12 cellular contexts compared by ENCODE assay signal in genomic region chr9:69317894-69318293, GRCh38. TPM values are rescaled to one million over a fixed set of nuclear protein-coding genes. Genes with fewer than 3 reads are reported as not detected.
DNase-seq lines count a peak whose midpoint lies in the region; ATAC-seq and TF ChIP-seq lines count a peak whose summit lies in the region.
"Had no signal": no experiment of that assay in that cellular context is flagged by ENCODE, and none has a peak within 500 bp of the region (broad histone marks: within the 10 kb centered on the region; RNA-seq: fewer than 3 reads in every experiment).

No MANE protein-coding gene starts in this region.

- POLR2A ChIA-PET in activated CD4-positive, alpha-beta T cell treated with anti-CD3 and anti-CD28 coated beads for 36 hours (lab: Charles Lee): interaction anchor here (0.5 kb wide), 1 partner anchor 149 kb away, joined by 3 read pairs; no protein-coding TSS in a partner anchor

- H3K27ac Mint-ChIP-seq in activated CD4-positive, alpha-beta T cell treated with anti-CD3 and anti-CD28 coated beads for 36 hours: no peak overlapping the region

- ATAC-seq in activated CD4-positive, alpha-beta T cell treated with anti-CD3 and anti-CD28 coated beads for 36 hours: peak; percentile 97
- ATAC-seq in GM21515 (IDR thresholded peaks at IDR 0.05; ENCODE audit: unreplicated experiment) (peak; percentile 56), HG03135 (IDR thresholded peaks at IDR 0.05; ENCODE audit: unreplicated experiment) (peak; percentile 77)
- ATAC-seq: left lobe of liver had no signal

- H3K27ac ChIP-seq in thyroid gland: no peak overlapping the region
- H3K27ac ChIP-seq in right atrium auricular region: no peak overlapping the region
- H3K27ac ChIP-seq in esophagus muscularis mucosa (replicated peaks in 1 of 4): no peak overlapping the region
- H3K27ac ChIP-seq: SK-N-MC, tibial artery had no signal

- H3K9me3 ChIP-seq in thyroid gland: no peaks in the 10 kb centered on the region
- no peaks in the 10 kb centered on the region for H3K9me3 ChIP-seq in right atrium auricular region
- no peaks in the 10 kb centered on the region for H3K9me3 ChIP-seq in esophagus muscularis mucosa
- H3K9me3 ChIP-seq: tibial artery had no signal

- no peak for TF ChIP-seq POLR2A in thyroid gland (IDR thresholded peaks at IDR 0.05)
- no peak for TF ChIP-seq POLR2A in esophagus muscularis mucosa (IDR thresholded peaks at IDR 0.05; ENCODE audit: low read depth)

- TF ChIP-seq EP300 in esophagus muscularis mucosa (IDR thresholded peaks at IDR 0.05): no peak

- H3K27me3 Mint-ChIP-seq in activated CD4-positive, alpha-beta T cell treated with anti-CD3 and anti-CD28 coated beads for 36 hours: peaks cover 19% of the 10 kb centered on the region

- TF ChIP-seq CTCF in thyroid gland (IDR thresholded peaks at IDR 0.05) (no peak), right atrium auricular region (IDR thresholded peaks at IDR 0.05) (no peak), esophagus muscularis mucosa (IDR thresholded peaks at IDR 0.05) (no peak)

- H3K4me1 Mint-ChIP-seq in activated CD4-positive, alpha-beta T cell treated with anti-CD3 and anti-CD28 coated beads for 36 hours: peaks cover 10% of the 10 kb centered on the region

- H3K9me3 Mint-ChIP-seq in activated CD4-positive, alpha-beta T cell treated with anti-CD3 and anti-CD28 coated beads for 36 hours (ENCODE audit: low read depth): peaks cover 6% of the 10 kb centered on the region

- peaks cover 1% of the 10 kb centered on the region for H3K36me3 Mint-ChIP-seq in activated CD4-positive, alpha-beta T cell treated with anti-CD3 and anti-CD28 coated beads for 36 hours (ENCODE audit: low read depth)

- peaks cover 5 to 6% of the 10 kb centered on the region in 2 donors for H3K4me1 ChIP-seq in thyroid gland
- no peaks in the 10 kb centered on the region for H3K4me1 ChIP-seq in right atrium auricular region
- H3K4me1 ChIP-seq in esophagus muscularis mucosa: peaks cover 0 to 9% (median 4%) of the 10 kb centered on the region in 4 donors
- H3K4me1 ChIP-seq: tibial artery had no signal

- intact Hi-C loops in activated CD4-positive, alpha-beta T cell treated with anti-CD3 and anti-CD28 coated beads for 36 hours (cut with DNase I, micrococcal nuclease): loop anchor here in 1 of 2 experiments (1.0 kb wide), 1 partner anchor 39 kb away; no protein-coding TSS in a partner anchor
- intact Hi-C loops in thyroid gland (cut with DNase I) (no loop called here), esophagus muscularis mucosa (cut with DNase I) (loop anchor here (10.0 kb wide), 2 partner anchors 103 to 273 kb away; no protein-coding TSS in a partner anchor)

- H3K27me3 ChIP-seq in thyroid gland: no peaks in the 10 kb centered on the region
- no peaks in the 10 kb centered on the region for H3K27me3 ChIP-seq in right atrium auricular region
- no peaks in the 10 kb centered on the region for H3K27me3 ChIP-seq in esophagus muscularis mucosa
- H3K27me3 ChIP-seq: tibial artery had no signal

- H3K36me3 ChIP-seq in thyroid gland: no peaks in the 10 kb centered on the region
- no peaks in the 10 kb centered on the region for H3K36me3 ChIP-seq in right atrium auricular region
- H3K36me3 ChIP-seq in esophagus muscularis mucosa: no peaks in the 10 kb centered on the region
- H3K36me3 ChIP-seq: tibial artery had no signal

- no peak overlapping the region for H3K4me3 Mint-ChIP-seq in activated CD4-positive, alpha-beta T cell treated with anti-CD3 and anti-CD28 coated beads for 36 hours

- CTCF ChIA-PET in activated CD4-positive, alpha-beta T cell treated with anti-CD3 and anti-CD28 coated beads for 36 hours (lab: Charles Lee): interaction anchor here (0.6 to 1.1 kb wide), 2 partner anchors 13 to 269 kb away, joined by 4 read pairs; no protein-coding TSS in a partner anchor

- peak; percentile 55 for DNase-seq in activated CD4-positive, alpha-beta T cell treated with anti-CD3 and anti-CD28 coated beads for 36 hours
- DNase-seq in activated CD4-positive, alpha-beta T cell treated with anti-CD3 and anti-CD28 coated beads, Interleukin-2, amount 50 U/mL, for 4 hours: no peak
- DNase-seq in stimulated activated CD4-positive, alpha-beta T cell treated with anti-CD3 and anti-CD28 coated beads, Interleukin-4, amount 100 ng/mL, for 24 hours: peak; percentile 10
- DNase-seq in thyroid gland: no peak
- DNase-seq in right atrium auricular region (ENCODE audit: low spot score): no peak
- DNase-seq in esophagus muscularis mucosa (ENCODE audit: extremely low spot score): no peak
- DNase-seq: NCI-H774, tibial artery had no signal

- H3K4me3 ChIP-seq in thyroid gland (replicated peaks in 1 of 3) (no peak overlapping the region), right atrium auricular region (no peak overlapping the region), esophagus muscularis mucosa (no peak overlapping the region)
- H3K4me3 ChIP-seq: SK-N-MC, tibial artery had no signal

RNA-seq across cellular contexts. Expression of gene ENTREP1, which starts 7.1 kb away (rescaled TPM):
- total RNA-seq in activated CD4-positive, alpha-beta T cell treated with anti-CD3 and anti-CD28 coated beads for 36 hours: not detected
- total RNA-seq in thyroid gland (100 to 1,000 TPM in 3 of 4 donors, 10 to 100 TPM in 1; 88.1 to 127 (median 117) TPM), right atrium auricular region (10 to 100 TPM; 12.1 to 16.2 TPM), esophagus muscularis mucosa (10 to 100 TPM; 16.2 to 30.2 (median 20.4) TPM)

Comparison
In these comparisons a context has a peak if more than half of its experiments do, and no peak if none do; other contexts are left out.
1. DNase-seq: peak in activated CD4-positive, alpha-beta T cell treated with anti-CD3 and anti-CD28 coated beads for 36 hours (single experiment) and stimulated activated CD4-positive, alpha-beta T cell treated with anti-CD3 and anti-CD28 coated beads, Interleukin-4, amount 100 ng/mL, for 24 hours (single experiment); none in activated CD4-positive, alpha-beta T cell treated with anti-CD3 and anti-CD28 coated beads, Interleukin-2, amount 50 U/mL, for 4 hours (0 of 2), thyroid gland (0 of 2), right atrium auricular region (single experiment) and esophagus muscularis mucosa (single experiment).
2. RNA of gene ENTREP1, which starts 7.1 kb away (total RNA-seq): 88.1 to 127 TPM in thyroid gland, 16.2 to 30.2 TPM in esophagus muscularis mucosa and 12.1 to 16.2 TPM in right atrium auricular region; not detected in activated CD4-positive, alpha-beta T cell treated with anti-CD3 and anti-CD28 coated beads for 36 hours; every median in the first group is over 10 times any median in the second.
3. Peak in every context shown above with its lines, with median percentiles within 50 percentile points of each other: ATAC-seq.